Comparison of ENCODE assay signal across 16 cellular contexts in genomic region chr2:207481924-207482323, GRCh38. TPM values are rescaled to one million over a fixed set of nuclear protein-coding genes. Genes with fewer than 3 reads are reported as not detected.
A peak's percentile ranks its signal among the peaks of the same experiment; 100 is the strongest.
DNase-seq lines count a peak whose midpoint lies in the region; ATAC-seq and TF ChIP-seq lines count a peak whose summit lies in the region.
"Had no signal": no experiment of that assay in that cellular context is flagged by ENCODE, and none has a peak within 500 bp of the region (broad histone marks: within the 10 kb centered on the region; RNA-seq: fewer than 3 reads in every experiment).

No MANE protein-coding gene starts in this region.

- peak overlapping the region; percentile 33; the same call in 1 of the 2 replicates for H2AFZ ChIP-seq in GM23338
- peak overlapping the region; percentile 5 for H2AFZ ChIP-seq in parathyroid adenoma
- H2AFZ ChIP-seq: PC-9 had no signal

- DNase-seq in GM23338 (ENCODE audit: low spot score): no peak
- peak; percentile 85 for DNase-seq in OCI-M1 (lab: John Stamatoyannopoulos, UW)
- DNase-seq in epithelial cell of prostate (ENCODE audit: low read depth, low spot score): no peak
- DNase-seq in iPS-NIHi7 (ENCODE audit: extremely low spot score): no peak
- DNase-seq in activated T-cell treated with anti-CD3 and anti-CD28 coated beads, Interleukin-2, amount 50 U/mL, for 24 hours: no peak
- DNase-seq: activated CD4-positive, CD25-positive, alpha-beta regulatory T cell treated with anti-CD3 and anti-CD28 coated beads, Interleukin-2, amount 50 U/mL, for 72 hours; activated T-cell treated with anti-CD3 and anti-CD28 coated beads for 4 hours; GDM1; kidney glomerular epithelial cell; PC-9; stimulated activated CD4-positive, alpha-beta T cell treated with anti-CD3 and anti-CD28 coated beads, Interleukin-1b, Interleukin-23, amount 100 ng/mL, for 48 hours; trophoblast cell had no signal

- no peak overlapping the region for H3K4me3 ChIP-seq in GM23338
- no peak overlapping the region for H3K4me3 ChIP-seq in parathyroid adenoma (ENCODE audit: low read depth, low read length)
- H3K4me3 ChIP-seq: cardiac muscle cell, PC-9 had no signal

- H3K9me3 ChIP-seq in parathyroid adenoma (ENCODE audit: control insufficient read depth, low read length): no peaks in the 10 kb centered on the region

- TF ChIP-seq CTCF in GM23338 (conservative IDR thresholded peaks at IDR 0.05; ENCODE audit: low read depth in 2 of 2): no peak
- TF ChIP-seq CTCF in parathyroid adenoma (IDR thresholded peaks at IDR 0.05): no peak

- H3K4me3 Mint-ChIP-seq in GM23338: no peak overlapping the region
- H3K4me3 Mint-ChIP-seq in activated T-cell treated with anti-CD3 and anti-CD28 coated beads, Interleukin-2, amount 50 U/mL, for 24 hours: no peak overlapping the region
- H3K4me3 Mint-ChIP-seq: activated naive CD8-positive, alpha-beta T cell had no signal

- H3K4me2 ChIP-seq in GM23338 (no peak overlapping the region), parathyroid adenoma (ENCODE audit: low read length) (no peak overlapping the region)
- H3K4me2 ChIP-seq: PC-9 had no signal

- H3F3A ChIP-seq in GM23338 (replicated peaks; ENCODE audit: low read depth): no peaks in the 10 kb centered on the region

- H3K9me3 Mint-ChIP-seq in GM23338: no peaks in the 10 kb centered on the region
- H3K9me3 Mint-ChIP-seq in activated T-cell treated with anti-CD3 and anti-CD28 coated beads, Interleukin-2, amount 50 U/mL, for 24 hours: no peaks in the 10 kb centered on the region

- H3K4me1 Mint-ChIP-seq in GM23338: peaks cover 30% of the 10 kb centered on the region
- H3K4me1 Mint-ChIP-seq in activated T-cell treated with anti-CD3 and anti-CD28 coated beads, Interleukin-2, amount 50 U/mL, for 24 hours (ENCODE audit: low read depth): peaks cover 34% of the 10 kb centered on the region

- peaks cover 13% of the 10 kb centered on the region; the same call in 1 of the 2 replicates for H3K4me1 ChIP-seq in GM23338 (ENCODE audit: insufficient read depth)
- H3K4me1 ChIP-seq in parathyroid adenoma: no peaks in the 10 kb centered on the region

- ATAC-seq in GM23338 (no peak), GM21717 (IDR thresholded peaks at IDR 0.05; ENCODE audit: unreplicated experiment) (no peak)

- H3K36me3 ChIP-seq in GM23338 (ENCODE audit: insufficient read depth): no peaks in the 10 kb centered on the region
- H3K36me3 ChIP-seq in parathyroid adenoma (ENCODE audit: control insufficient read depth, insufficient read depth, low read length): no peaks in the 10 kb centered on the region
- H3K36me3 ChIP-seq: cardiac muscle cell had no signal

- no peaks in the 10 kb centered on the region for H4K20me1 ChIP-seq in GM23338 (replicated peaks; ENCODE audit: insufficient read depth)

- H3K27me3 Mint-ChIP-seq in GM23338 (ENCODE audit: insufficient read depth, low read depth, poor library complexity): peaks cover 2% of the 10 kb centered on the region
- no peaks in the 10 kb centered on the region for H3K27me3 Mint-ChIP-seq in activated T-cell treated with anti-CD3 and anti-CD28 coated beads, Interleukin-2, amount 50 U/mL, for 24 hours
- H3K27me3 Mint-ChIP-seq: activated naive CD8-positive, alpha-beta T cell had no signal

- no peak overlapping the region for H3K9ac ChIP-seq in parathyroid adenoma

- no peak overlapping the region for H3K27ac ChIP-seq in GM23338 (ENCODE audit: low read depth)
- peak overlapping the region; percentile 18 for H3K27ac ChIP-seq in epithelial cell of prostate
- no peak overlapping the region for H3K27ac ChIP-seq in parathyroid adenoma
- H3K27ac ChIP-seq: cardiac muscle cell, PC-9 had no signal

- no peaks in the 10 kb centered on the region for H3K9me2 ChIP-seq in GM23338 (ENCODE audit: insufficient read depth)

- no peak overlapping the region for H3K27ac Mint-ChIP-seq in GM23338
- H3K27ac Mint-ChIP-seq in activated T-cell treated with anti-CD3 and anti-CD28 coated beads, Interleukin-2, amount 50 U/mL, for 24 hours: no peak overlapping the region
- H3K27ac Mint-ChIP-seq: activated naive CD8-positive, alpha-beta T cell had no signal

- H3K27me3 ChIP-seq in GM23338 (ENCODE audit: insufficient read depth) (no peaks in the 10 kb centered on the region), parathyroid adenoma (ENCODE audit: control insufficient read depth, insufficient read depth, low read length) (no peaks in the 10 kb centered on the region)
- H3K27me3 ChIP-seq: cardiac muscle cell had no signal

- H3K79me2 ChIP-seq in GM23338 (replicated peaks; ENCODE audit: insufficient read depth) (no peaks in the 10 kb centered on the region), parathyroid adenoma (no peaks in the 10 kb centered on the region)

- no peaks in the 10 kb centered on the region for H3K36me3 Mint-ChIP-seq in GM23338 (ENCODE audit: low read depth)
- no peaks in the 10 kb centered on the region for H3K36me3 Mint-ChIP-seq in activated T-cell treated with anti-CD3 and anti-CD28 coated beads, Interleukin-2, amount 50 U/mL, for 24 hours (ENCODE audit: low read depth)
- H3K36me3 Mint-ChIP-seq: activated naive CD8-positive, alpha-beta T cell had no signal

TF ChIP-seq in GM23338, 12 proteins besides CTCF, POLR2A, EP300 and RAD21 (continues in another document):
- TF ChIP-seq POLR2AphosphoS5 (IDR thresholded peaks at IDR 0.05; ENCODE audit: low read depth) (no peak), CREB1 (CRISPR knock-in tag; IDR thresholded peaks at IDR 0.05; ENCODE audit: low read depth) (no peak), EZH2 (IDR thresholded peaks at IDR 0.05; ENCODE audit: low read depth, unreplicated experiment) (no peak), NANOG (IDR thresholded peaks at IDR 0.05; ENCODE audit: borderline replicate concordance) (no peak), ZNF114 (CRISPR knock-in tag; IDR thresholded peaks at IDR 0.05) (no peak), ZNF331 (CRISPR knock-in tag; IDR thresholded peaks at IDR 0.05; ENCODE audit: low read depth) (no peak), JUNB (IDR thresholded peaks at IDR 0.05; ENCODE audit: unreplicated experiment) (no peak), STAT1 (IDR thresholded peaks at IDR 0.05; ENCODE audit: unreplicated experiment) (no peak)
- TF ChIP-seq, protein P1, sequence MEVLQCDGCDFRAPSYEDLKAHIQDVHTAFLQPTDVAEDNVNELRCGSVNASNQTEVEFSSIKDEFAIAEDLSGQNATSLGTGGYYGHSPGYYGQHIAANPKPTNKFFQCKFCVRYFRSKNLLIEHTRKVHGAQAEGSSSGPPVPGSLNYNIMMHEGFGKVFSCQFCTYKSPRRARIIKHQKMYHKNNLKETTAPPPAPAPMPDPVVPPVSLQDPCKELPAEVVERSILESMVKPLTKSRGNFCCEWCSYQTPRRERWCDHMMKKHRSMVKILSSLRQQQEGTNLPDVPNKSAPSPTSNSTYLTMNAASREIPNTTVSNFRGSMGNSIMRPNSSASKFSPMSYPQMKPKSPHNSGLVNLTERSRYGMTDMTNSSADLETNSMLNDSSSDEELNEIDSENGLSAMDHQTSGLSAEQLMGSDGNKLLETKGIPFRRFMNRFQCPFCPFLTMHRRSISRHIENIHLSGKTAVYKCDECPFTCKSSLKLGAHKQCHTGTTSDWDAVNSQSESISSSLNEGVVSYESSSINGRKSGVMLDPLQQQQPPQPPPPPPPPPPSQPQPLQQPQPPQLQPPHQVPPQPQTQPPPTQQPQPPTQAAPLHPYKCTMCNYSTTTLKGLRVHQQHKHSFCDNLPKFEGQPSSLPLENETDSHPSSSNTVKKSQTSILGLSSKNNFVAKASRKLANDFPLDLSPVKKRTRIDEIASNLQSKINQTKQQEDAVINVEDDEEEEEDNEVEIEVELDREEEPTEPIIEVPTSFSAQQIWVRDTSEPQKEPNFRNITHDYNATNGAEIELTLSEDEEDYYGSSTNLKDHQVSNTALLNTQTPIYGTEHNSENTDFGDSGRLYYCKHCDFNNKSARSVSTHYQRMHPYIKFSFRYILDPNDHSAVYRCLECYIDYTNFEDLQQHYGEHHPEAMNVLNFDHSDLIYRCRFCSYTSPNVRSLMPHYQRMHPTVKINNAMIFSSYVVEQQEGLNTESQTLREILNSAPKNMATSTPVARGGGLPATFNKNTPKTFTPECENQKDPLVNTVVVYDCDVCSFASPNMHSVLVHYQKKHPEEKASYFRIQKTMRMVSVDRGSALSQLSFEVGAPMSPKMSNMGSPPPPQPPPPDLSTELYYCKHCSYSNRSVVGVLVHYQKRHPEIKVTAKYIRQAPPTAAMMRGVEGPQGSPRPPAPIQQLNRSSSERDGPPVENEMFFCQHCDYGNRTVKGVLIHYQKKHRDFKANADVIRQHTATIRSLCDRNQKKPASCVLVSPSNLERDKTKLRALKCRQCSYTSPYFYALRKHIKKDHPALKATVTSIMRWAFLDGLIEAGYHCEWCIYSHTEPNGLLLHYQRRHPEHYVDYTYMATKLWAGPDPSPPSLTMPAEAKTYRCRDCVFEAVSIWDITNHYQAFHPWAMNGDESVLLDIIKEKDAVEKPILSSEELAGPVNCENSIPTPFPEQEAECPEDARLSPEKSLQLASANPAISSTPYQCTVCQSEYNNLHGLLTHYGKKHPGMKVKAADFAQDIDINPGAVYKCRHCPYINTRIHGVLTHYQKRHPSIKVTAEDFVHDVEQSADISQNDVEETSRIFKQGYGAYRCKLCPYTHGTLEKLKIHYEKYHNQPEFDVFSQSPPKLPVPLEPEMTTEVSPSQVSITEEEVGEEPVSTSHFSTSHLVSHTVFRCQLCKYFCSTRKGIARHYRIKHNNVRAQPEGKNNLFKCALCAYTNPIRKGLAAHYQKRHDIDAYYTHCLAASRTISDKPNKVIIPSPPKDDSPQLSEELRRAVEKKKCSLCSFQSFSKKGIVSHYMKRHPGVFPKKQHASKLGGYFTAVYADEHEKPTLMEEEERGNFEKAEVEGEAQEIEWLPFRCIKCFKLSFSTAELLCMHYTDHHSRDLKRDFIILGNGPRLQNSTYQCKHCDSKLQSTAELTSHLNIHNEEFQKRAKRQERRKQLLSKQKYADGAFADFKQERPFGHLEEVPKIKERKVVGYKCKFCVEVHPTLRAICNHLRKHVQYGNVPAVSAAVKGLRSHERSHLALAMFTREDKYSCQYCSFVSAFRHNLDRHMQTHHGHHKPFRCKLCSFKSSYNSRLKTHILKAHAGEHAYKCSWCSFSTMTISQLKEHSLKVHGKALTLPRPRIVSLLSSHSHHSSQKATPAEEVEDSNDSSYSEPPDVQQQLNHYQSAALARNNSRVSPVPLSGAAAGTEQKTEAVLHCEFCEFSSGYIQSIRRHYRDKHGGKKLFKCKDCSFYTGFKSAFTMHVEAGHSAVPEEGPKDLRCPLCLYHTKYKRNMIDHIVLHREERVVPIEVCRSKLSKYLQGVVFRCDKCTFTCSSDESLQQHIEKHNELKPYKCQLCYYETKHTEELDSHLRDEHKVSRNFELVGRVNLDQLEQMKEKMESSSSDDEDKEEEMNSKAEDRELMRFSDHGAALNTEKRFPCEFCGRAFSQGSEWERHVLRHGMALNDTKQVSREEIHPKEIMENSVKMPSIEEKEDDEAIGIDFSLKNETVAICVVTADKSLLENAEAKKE (CRISPR knock-in tag; IDR thresholded peaks at IDR 0.05): no peak

RNA-seq across cellular contexts. Expression of gene CREB1, which starts 47.8 kb away (rescaled TPM):
- total RNA-seq in GM23338 (2014; rRNA removed; shearing (Covaris generic)): 94.4 and 104 TPM in 2 replicates
- polyA plus RNA-seq in GM23338 (2016; fragmentation: Nextera tagmentation; extraction: Ambion mirVana): 27.2 and 40.3 TPM in 2 replicates
